10 cellular contexts compared by ENCODE assay signal in the genomic region with DNA sequence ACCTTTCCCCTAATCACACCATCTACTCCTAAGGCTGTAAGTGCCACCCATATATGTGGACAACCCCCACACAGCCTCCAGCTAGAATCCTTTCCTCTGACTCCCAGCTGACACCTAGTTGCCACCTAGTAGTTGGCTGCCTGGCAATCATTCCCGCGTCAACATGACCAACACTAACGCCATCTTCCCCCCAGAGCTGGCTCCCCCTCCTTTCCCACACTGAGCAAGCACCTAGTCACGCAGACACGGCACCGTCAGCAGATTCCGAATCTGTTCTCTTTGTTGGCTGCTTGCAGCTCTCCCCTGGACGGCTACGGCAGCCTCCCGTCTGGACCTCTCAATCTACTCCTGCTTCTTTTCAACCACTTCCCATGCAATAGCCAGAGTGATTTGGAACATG. TPM values are rescaled to one million over a fixed set of nuclear protein-coding genes. Genes with fewer than 3 reads are reported as not detected.
DNase-seq lines count a peak whose midpoint lies in the region; ATAC-seq lines count a peak whose summit lies in the region.
"Had no signal": no experiment of that assay in that cellular context is flagged by ENCODE, and none has a peak within 500 bp of the region (broad histone marks: within the 10 kb centered on the region; RNA-seq: fewer than 3 reads in every experiment).

No MANE protein-coding gene starts in this region.

- peak overlapping the region; percentile 38 for H3K27ac Mint-ChIP-seq in central memory CD8-positive, alpha-beta T cell (ENCODE audit: low read depth)

- H3K36me3 Mint-ChIP-seq in central memory CD8-positive, alpha-beta T cell (ENCODE audit: insufficient read depth) = no peaks in the 10 kb centered on the region

- H3K9me3 Mint-ChIP-seq in central memory CD8-positive, alpha-beta T cell = no peaks in the 10 kb centered on the region
- H3K9me3 Mint-ChIP-seq: naive thymus-derived CD8-positive, alpha-beta T cell had no signal

- ATAC-seq in central memory CD8-positive, alpha-beta T cell (replicated peaks; ENCODE audit: extremely low read depth, poor library complexity, severe bottlenecking) = no peak
- ATAC-seq: naive thymus-derived CD8-positive, alpha-beta T cell had no signal

- DNase-seq in ELR (ENCODE audit: low read depth) (peak; percentile 96), NCI-H2227 treated with DMSO at 0.1 percent for 48 hours (lab: John Stamatoyannopoulos, UW) (peak; percentile 10), myocyte (ENCODE audit: low read depth) (peak; percentile 24), SIG-M5 treated with dmso at 0.1 percent for 504 hours (lab: John Stamatoyannopoulos, UW; ENCODE audit: unreplicated experiment) (no peak), NCI-H1694 treated with DMSO at 0.1 percent for 48 hours (lab: John Stamatoyannopoulos, UW) (no peak)
- DNase-seq in central memory CD8-positive, alpha-beta T cell (ENCODE audit: low spot score in 2 of 2) = no peak
- DNase-seq in stimulated activated CD4-positive, alpha-beta T cell treated with anti-CD3 and anti-CD28 coated beads, Interleukin-2, amount 100 ng/mL, for 24 hours = no peak
- no peak for DNase-seq in activated naive CD4-positive, alpha-beta T cell treated with Interleukin-2 at 50 U/mL for 16 hours
- DNase-seq: naive thymus-derived CD8-positive, alpha-beta T cell; NCI-H2081 had no signal

- H3K4me1 Mint-ChIP-seq in central memory CD8-positive, alpha-beta T cell = peaks cover 20% of the 10 kb centered on the region

- no peak overlapping the region for H3K4me3 Mint-ChIP-seq in central memory CD8-positive, alpha-beta T cell
- H3K4me3 Mint-ChIP-seq: naive thymus-derived CD8-positive, alpha-beta T cell had no signal

- H3K27me3 Mint-ChIP-seq in central memory CD8-positive, alpha-beta T cell = peaks cover 15% of the 10 kb centered on the region

RNA-seq across cellular contexts. Expression of gene UBR7, which starts 27.7 kb away (rescaled TPM):
- 22.8 and 24.4 TPM in 2 replicates for total RNA-seq in myocyte
- 13.9 TPM for polyA plus RNA-seq in myocyte (2012)

RNA-seq across cellular contexts. Expression of gene GON7, which starts 27.9 kb away (rescaled TPM):
- 8.6 and 14.4 TPM in 2 replicates for total RNA-seq in myocyte
- polyA plus RNA-seq in myocyte (2012) = 7.3 TPM

RNA-seq across cellular contexts. Expression of gene LYSET, which starts 49.7 kb away (rescaled TPM):
- 10.8 and 12.2 TPM in 2 replicates for total RNA-seq in myocyte
- 15.4 TPM for polyA plus RNA-seq in myocyte (2012)

RNA-seq across cellular contexts. Expression of gene MOAP1, which starts 50.1 kb away (rescaled TPM):
- 45.4 and 58.7 TPM in 2 replicates for total RNA-seq in myocyte
- 38.9 TPM for polyA plus RNA-seq in myocyte (2012)

Comparison
In these comparisons a context has a peak if more than half of its experiments do, and no peak if none do; other contexts are left out.
1. DNase-seq: peak in ELR (single experiment), NCI-H2227 treated with DMSO at 0.1 percent for 48 hours (single experiment) and myocyte (single experiment); none in central memory CD8-positive, alpha-beta T cell (0 of 2), stimulated activated CD4-positive, alpha-beta T cell treated with anti-CD3 and anti-CD28 coated beads, Interleukin-2, amount 100 ng/mL, for 24 hours (0 of 2), SIG-M5 treated with dmso at 0.1 percent for 504 hours (single experiment), activated naive CD4-positive, alpha-beta T cell treated with Interleukin-2 at 50 U/mL for 16 hours (single experiment) and NCI-H1694 treated with DMSO at 0.1 percent for 48 hours (single experiment).